In the genomic region with DNA sequence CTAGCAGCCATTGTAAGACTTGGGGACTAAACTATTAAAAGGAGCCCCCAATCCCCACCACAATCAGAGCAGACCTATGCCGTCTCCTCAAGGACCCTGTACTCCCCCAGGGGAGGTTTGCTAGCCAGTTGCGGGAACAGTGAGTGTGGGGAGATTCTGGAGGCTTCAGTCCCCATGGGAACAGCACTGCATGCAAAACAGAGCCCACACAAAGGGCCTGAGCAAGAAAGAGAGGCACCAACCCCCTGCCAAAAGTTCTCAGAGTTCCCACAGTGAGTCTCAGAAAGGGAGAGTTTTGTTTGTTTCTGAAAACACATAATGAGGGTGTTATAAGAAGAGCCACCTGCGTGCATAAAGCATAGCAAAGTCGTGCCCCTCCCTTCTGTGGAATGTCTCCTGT, we compare ENCODE assay signal across 15 cellular contexts. TPM values are rescaled to one million over a fixed set of nuclear protein-coding genes. Genes with fewer than 3 reads are reported as not detected.
DNase-seq lines count a peak whose midpoint lies in the region; ATAC-seq, FAIRE-seq and TF ChIP-seq lines count a peak whose summit lies in the region.
"Had no signal": no experiment of that assay in that cellular context is flagged by ENCODE, and none has a peak within 500 bp of the region (broad histone marks: within the 10 kb centered on the region; RNA-seq: fewer than 3 reads in every experiment).

No MANE protein-coding gene starts in this region.

- POLR2A ChIA-PET in H1 (lab: Charles Lee; ENCODE audit: partially characterized antibody), result no interaction called here

- H2BK20ac ChIP-seq in H1 (ENCODE audit: low read length), result no peak overlapping the region

- no peak overlapping the region for H2AK5ac ChIP-seq in H1 (ENCODE audit: low read depth, low read length)

- H3K9ac ChIP-seq in H1 (replicated peaks in 1 of 4; ENCODE audit: extremely low read depth in 1 of 4, low read depth in 3 of 4, low read length in 3 of 4), result peak overlapping the region in 1 of 4 experiments; percentile 32; a peak in 1 of 7 replicates
- no peak overlapping the region for H3K9ac ChIP-seq in GM23248

- no peaks in the 10 kb centered on the region for H3K27me3 ChIP-seq in H1 (replicated peaks in 1 of 4; ENCODE audit: control insufficient read depth in 3 of 4, extremely low read depth in 1 of 4, insufficient read depth in 3 of 4, low read length in 3 of 4)
- H3K27me3 ChIP-seq in esophagus muscularis mucosa, result no peaks in the 10 kb centered on the region
- H3K27me3 ChIP-seq in GM23248 (replicated peaks; ENCODE audit: insufficient read depth), result no peaks in the 10 kb centered on the region; the same call in 1 of the 2 replicates
- H3K27me3 ChIP-seq: tibial artery had no signal

- CTCF ChIA-PET in H1 (lab: Charles Lee; ENCODE audit: partially characterized antibody), result interaction anchor here (0.6 to 1.8 kb wide), 3 partner anchors 10 to 41 kb away, joined by 3 to 6 read pairs (median 4); no protein-coding TSS in a partner anchor

- H3K79me1 ChIP-seq in H1 (ENCODE audit: low read depth, low read length), result no peaks in the 10 kb centered on the region; the same call in 1 of the 2 replicates

- DNase-seq in H1 (ENCODE audit: low read depth in 1 of 2, low spot score in 2 of 2) (no peak), esophagus muscularis mucosa (ENCODE audit: extremely low spot score) (no peak), GM23248 (no peak), MV-4-11 (lab: John Stamatoyannopoulos, UW) (no peak)
- no peak for DNase-seq in activated CD4-positive, alpha-beta T cell treated with anti-CD3 and anti-CD28 coated beads, Interleukin-2, amount 50 U/mL, for 1 hour
- DNase-seq: dermis blood vessel endothelial cell; naive thymus-derived CD8-positive, alpha-beta T cell; T-helper 2 cell; tibial artery had no signal

- peak; percentile 78 for ATAC-seq in GM18508 (IDR thresholded peaks at IDR 0.05; ENCODE audit: insufficient read depth, unreplicated experiment)
- peak; percentile 83 for ATAC-seq in GM21528 (IDR thresholded peaks at IDR 0.05; ENCODE audit: low FRiP score, unreplicated experiment)
- peak; percentile 91 for ATAC-seq in HG03103 (IDR thresholded peaks at IDR 0.05; ENCODE audit: low read depth, unreplicated experiment)
- ATAC-seq: naive thymus-derived CD8-positive, alpha-beta T cell had no signal

- no peaks in the 10 kb centered on the region for H3K9me2 ChIP-seq in GM23248 (ENCODE audit: insufficient read depth)

- no peak overlapping the region for H2BK120ac ChIP-seq in H1 (replicated peaks; ENCODE audit: low read depth, low read length)

- H3K23ac ChIP-seq in H1 (ENCODE audit: insufficient read length), result no peak overlapping the region

- no peak overlapping the region for H3K56ac ChIP-seq in H1 (replicated peaks; ENCODE audit: insufficient read length, low read depth, low read length)

- H4K8ac ChIP-seq in H1 (ENCODE audit: extremely low read depth, insufficient read depth, low read length), result no peak overlapping the region

- H2AFZ ChIP-seq in H1 (ENCODE audit: low read length), result no peak overlapping the region
- H2AFZ ChIP-seq in GM23248, result no peak overlapping the region

- no peak for FAIRE-seq in H1 (lab: Jason Lieb, UNC)
- FAIRE-seq: GM18507 had no signal

- H2BK5ac ChIP-seq in H1 (ENCODE audit: low read depth, low read length), result peak overlapping the region; percentile 60; the same call in 1 of the 2 replicates

- TF ChIP-seq POLR2A in H1 (IDR thresholded peaks at IDR 0.05; ENCODE audit: control extremely low read depth in 1 of 2, low read depth in 2 of 2, low read length in 2 of 2) (no peak; a peak in 1 of 3 replicates), esophagus muscularis mucosa (IDR thresholded peaks at IDR 0.05; ENCODE audit: low read depth) (no peak)

- H3K23me2 ChIP-seq in H1 (ENCODE audit: low read depth, low read length), result no peaks in the 10 kb centered on the region; the same call in 1 of the 2 replicates

- H3K9me3 ChIP-seq in H1 (ENCODE audit: insufficient read depth in 2 of 2, low read depth in 1 of 2, low read length in 1 of 2) (no peaks in the 10 kb centered on the region), esophagus muscularis mucosa (no peaks in the 10 kb centered on the region), GM23248 (ENCODE audit: low read depth) (no peaks in the 10 kb centered on the region)
- H3K9me3 ChIP-seq: tibial artery had no signal

- H3K4me2 ChIP-seq in H1 (ENCODE audit: insufficient read depth in 1 of 2, low read depth in 2 of 2, low read length in 2 of 2), result no peak overlapping the region
- H3K4me2 ChIP-seq in GM23248 (ENCODE audit: unreplicated experiment), result no peak overlapping the region

- H3K79me2 ChIP-seq in H1 (ENCODE audit: control insufficient read depth in 1 of 2, insufficient read depth in 2 of 2, low read length in 2 of 2), result no peaks in the 10 kb centered on the region
- H3K79me2 ChIP-seq in GM23248 (ENCODE audit: insufficient read depth), result no peaks in the 10 kb centered on the region

- peaks cover 0 to 4% (median 0%) of the 10 kb centered on the region in 4 experiments; a peak in 2 of 8 replicates for H3K36me3 ChIP-seq in H1 (ENCODE audit: control insufficient read depth in 2 of 4, insufficient read depth in 4 of 4, low read length in 3 of 4)
- peaks cover 0 to 3% (median 0%) of the 10 kb centered on the region in 4 donors for H3K36me3 ChIP-seq in esophagus muscularis mucosa
- H3K36me3 ChIP-seq in GM23248 (ENCODE audit: low read depth), result no peaks in the 10 kb centered on the region
- H3K36me3 ChIP-seq: tibial artery had no signal

- no peak overlapping the region for H4K5ac ChIP-seq in H1 (ENCODE audit: insufficient read length, low read depth, low read length)

- no peak overlapping the region for H2BK15ac ChIP-seq in H1 (ENCODE audit: low read length)

- H2BK12ac ChIP-seq in H1 (ENCODE audit: low read depth, low read length), result no peak overlapping the region

- no peaks in the 10 kb centered on the region for H3F3A ChIP-seq in GM23248 (ENCODE audit: insufficient read depth)

- H3K4ac ChIP-seq in H1 (replicated peaks; ENCODE audit: insufficient read length, low read depth, low read length), result no peak overlapping the region

- in situ Hi-C loops in GM23248 (cut with MboI), result no loop called here

- WGBS in H1 (ENCODE audit: extremely low coverage in 1 of 2, insufficient coverage in 1 of 2, insufficient read length in 1 of 2, insufficient replicate concordance in 2 of 2, low coverage in 1 of 2, low lambda C conversion rate in 2 of 2, missing lambda C conversion rate in 1 of 2), 2 experiments, result 88% methylated on average over 4 of the region's 4 CpGs; no CpG with 5 or more reads in 1 of the 2 experiments
- WGBS in esophagus muscularis mucosa, result 57% methylated on average over 4 of the region's 4 CpGs
- WGBS in GM23248 (ENCODE audit: low coverage in 1 of 2, low lambda C conversion rate in 2 of 2, missing lambda C conversion rate in 2 of 2), 2 experiments, result 30 to 37% methylated on average over 4 of the region's 4 CpGs

- no peak for TF ChIP-seq RAD21 in H1 (IDR thresholded peaks at IDR 0.05 in 1 of 2, conservative IDR thresholded peaks at IDR 0.05 in 1 of 2; ENCODE audit: low read depth in 2 of 2, low read length in 2 of 2)

- H3K27ac ChIP-seq in H1 (ENCODE audit: low read depth, low read length), result peak overlapping the region; percentile 24; the same call in 1 of the 2 replicates
- no peak overlapping the region for H3K27ac ChIP-seq in esophagus muscularis mucosa (replicated peaks in 1 of 4)
- no peak overlapping the region for H3K27ac ChIP-seq in GM23248
- H3K27ac ChIP-seq: C4-2B, tibial artery had no signal

- TF ChIP-seq EP300 in H1 (IDR thresholded peaks at IDR 0.05; ENCODE audit: borderline replicate concordance in 1 of 2, low read depth in 2 of 2, low read length in 2 of 2) (no peak), esophagus muscularis mucosa (IDR thresholded peaks at IDR 0.05) (no peak)

- intact Hi-C loops in esophagus muscularis mucosa (cut with DNase I), result no loop called here

- H3K18ac ChIP-seq in H1 (ENCODE audit: extremely low read depth, low read length), result no peak overlapping the region; the same call in 1 of the 2 replicates

- H3K4me3 ChIP-seq in H1 (ENCODE audit: extremely low read depth in 1 of 4, insufficient read depth in 2 of 4, low read depth in 3 of 4, low read length in 4 of 4), result no peak overlapping the region
- H3K4me3 ChIP-seq in esophagus muscularis mucosa, result no peak overlapping the region
- H3K4me3 ChIP-seq in GM23248, result no peak overlapping the region
- H3K4me3 ChIP-seq: tibial artery had no signal

- H3K4me1 ChIP-seq in H1 (replicated peaks in 1 of 4; ENCODE audit: control insufficient read depth in 3 of 4, insufficient read depth in 4 of 4, low read length in 3 of 4), result peaks cover 0 to 7% (median 4%) of the 10 kb centered on the region in 4 experiments; a peak in 5 of 7 replicates
- no peaks in the 10 kb centered on the region for H3K4me1 ChIP-seq in esophagus muscularis mucosa
- H3K4me1 ChIP-seq in GM23248 (ENCODE audit: insufficient read depth), result no peaks in the 10 kb centered on the region
- H3K4me1 ChIP-seq: tibial artery had no signal

- H3K14ac ChIP-seq in H1 (ENCODE audit: insufficient read length), result no peak overlapping the region

- H4K20me1 ChIP-seq in H1 (replicated peaks in 1 of 2; ENCODE audit: control insufficient read depth in 1 of 2, insufficient read depth in 2 of 2, low read length in 2 of 2) (peaks cover 0 to 4% of the 10 kb centered on the region in 2 experiments), GM23248 (ENCODE audit: insufficient read depth) (no peaks in the 10 kb centered on the region)

- H4K91ac ChIP-seq in H1 (replicated peaks; ENCODE audit: insufficient read length, low read length), result no peak overlapping the region

- no peak for TF ChIP-seq CTCF in H1 (IDR thresholded peaks at IDR 0.05; ENCODE audit: control extremely low read depth in 1 of 3, insufficient read depth in 1 of 3, low read depth in 1 of 3, low read length in 3 of 3)
- TF ChIP-seq CTCF in esophagus muscularis mucosa (IDR thresholded peaks at IDR 0.05), result no peak

TF ChIP-seq in H1, 55 proteins besides CTCF, POLR2A, EP300 and RAD21:
- peak; percentile 50; the same call in 1 of the 2 replicates for TF ChIP-seq POLR2AphosphoS5 (IDR thresholded peaks at IDR 0.05; ENCODE audit: low read depth, low read length)
- TF ChIP-seq SP1 (IDR thresholded peaks at IDR 0.05; ENCODE audit: low read depth, low read length), result no peak

RNA-seq across cellular contexts. Expression of a gene that starts 56.6 kb away (rescaled TPM):
- total RNA-seq in H1 (2021; fragmentation: NEBNext Ultra II Directional; extraction: Animal tissue kit (Norgen Biotek cat#: 25700)), result 0.39 and 0.40 TPM in 2 replicates
- polyA plus RNA-seq in H1 (2011; rRNA removed), result 0.82 and 0.92 TPM in 2 replicates
- 0.72 TPM for polyA plus RNA-seq in H1 (2011; cell fraction: cytosol; rRNA removed)
- 0.93 TPM for polyA plus RNA-seq in H1 (2011; cell fraction: nucleus; rRNA removed)
- polyA plus RNA-seq in H1 (2012, experiment 1 of 2), result 0.51 to 1.0 TPM (median 0.80 TPM) in 4 replicates
- 0.34 TPM for polyA plus RNA-seq in H1 (2012, experiment 2 of 2)
- polyA plus RNA-seq in H1 (2013, experiment 1 of 2), result 0.61 TPM
- 0.75 TPM for polyA plus RNA-seq in H1 (2013, experiment 2 of 2)
- 0.09 TPM in 1 of 2 replicates, not detected in the other for polyA minus RNA-seq in H1 (2011; rRNA and poly(A)+ RNA removed)
- not detected for polyA minus RNA-seq in H1 (2011; cell fraction: cytosol; rRNA and poly(A)+ RNA removed)
- 0.70 TPM for polyA minus RNA-seq in H1 (2011; cell fraction: nucleus; rRNA and poly(A)+ RNA removed)
- under 1 TPM in 1 of 4 donors, not detected in 3; 0.17 TPM for total RNA-seq in esophagus muscularis mucosa
- total RNA-seq in GM23248 (2014; rRNA removed; shearing (Covaris generic)), result 0.32 TPM in 1 of 2 replicates, not detected in the other
- 0.10 and 0.19 TPM in 2 replicates for polyA plus RNA-seq in GM23248 (2016; fragmentation: Nextera tagmentation; extraction: Ambion mirVana)
- total RNA-seq: dermis blood vessel endothelial cell; LHCN-M2; naive thymus-derived CD8-positive, alpha-beta T cell had no signal
- polyA plus RNA-seq: naive thymus-derived CD8-positive, alpha-beta T cell had no signal
